ENCODE assay signal across 8 cellular contexts in the genomic region with DNA sequence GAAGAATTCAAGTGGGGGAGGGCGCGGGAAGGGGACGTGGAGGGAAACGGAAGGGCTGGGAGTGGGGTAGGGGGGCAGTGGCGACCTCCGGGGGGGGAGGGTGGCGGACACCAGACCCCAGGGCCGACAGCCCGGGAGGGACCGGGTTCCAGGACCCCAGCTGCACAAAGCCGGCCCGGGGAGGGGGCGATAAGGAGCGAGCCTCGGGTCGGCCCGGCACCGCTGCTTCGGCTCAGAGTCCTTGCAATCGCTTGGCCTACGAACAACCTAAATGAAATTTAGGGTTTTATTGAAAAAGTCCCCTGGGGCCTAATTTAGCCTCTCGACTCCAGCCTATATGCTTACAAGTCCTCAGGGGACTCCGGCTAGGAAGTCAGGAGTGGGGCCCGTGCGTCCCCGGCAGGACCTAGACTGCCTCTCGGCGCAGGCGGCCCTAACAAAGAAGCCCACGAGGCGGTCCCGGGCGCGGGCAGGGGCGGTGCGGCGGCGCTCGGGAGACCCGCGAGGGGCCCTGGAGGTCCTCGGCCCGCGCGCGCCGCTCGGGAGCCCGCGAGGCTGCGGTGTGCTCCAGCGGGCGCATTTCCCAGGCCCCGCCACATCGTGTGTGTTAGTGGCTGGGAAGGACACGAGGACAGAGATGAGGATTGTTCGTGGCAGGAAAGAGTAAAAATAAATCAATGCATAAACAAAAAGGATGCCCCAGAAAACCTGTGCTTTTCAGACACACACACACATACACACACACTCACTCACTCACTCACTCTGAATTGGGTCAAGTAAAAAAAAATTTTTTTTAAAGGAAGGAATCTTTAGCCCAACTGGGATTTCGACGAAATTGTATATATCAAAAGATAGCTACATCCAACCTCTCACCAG.
A peak's percentile ranks its signal among the peaks of the same experiment; 100 is the strongest.
DNase-seq lines count a peak whose midpoint lies in the region; ATAC-seq and TF ChIP-seq lines count a peak whose summit lies in the region.

No MANE protein-coding gene starts in this region.

- H3K27ac ChIP-seq in GM23248 (no peak overlapping the region), foreskin keratinocyte (no peak overlapping the region)

- peaks cover 12% of the 10 kb centered on the region for H3K4me1 Mint-ChIP-seq in activated CD4-positive, alpha-beta memory T cell treated with anti-CD3 and anti-CD28 coated beads, Interleukin-2, amount 10 ng/mL, durations not matched to agents 7 days and 5 days
- peaks cover 67% of the 10 kb centered on the region for H3K4me1 Mint-ChIP-seq in neural crest cell

- H3K9me3 ChIP-seq in GM23248 (ENCODE audit: low read depth), result no peaks in the 10 kb centered on the region

- TF ChIP-seq CTCF in foreskin keratinocyte (conservative IDR thresholded peaks at IDR 0.05), result no peak
- no peak for TF ChIP-seq CTCF in neural crest cell (conservative IDR thresholded peaks at IDR 0.05)

- H3K27me3 Mint-ChIP-seq in activated CD4-positive, alpha-beta memory T cell treated with anti-CD3 and anti-CD28 coated beads, Interleukin-2, amount 10 ng/mL, durations not matched to agents 7 days and 5 days, result peaks cover 50% of the 10 kb centered on the region
- H3K27me3 Mint-ChIP-seq in neural crest cell (ENCODE audit: low read depth), result no peaks in the 10 kb centered on the region

- H3K36me3 Mint-ChIP-seq in activated CD4-positive, alpha-beta memory T cell treated with anti-CD3 and anti-CD28 coated beads, Interleukin-2, amount 10 ng/mL, durations not matched to agents 7 days and 5 days (ENCODE audit: low read depth), result no peaks in the 10 kb centered on the region
- H3K36me3 Mint-ChIP-seq in neural crest cell (ENCODE audit: low read depth), result no peaks in the 10 kb centered on the region

- H3F3A ChIP-seq in GM23248 (ENCODE audit: insufficient read depth), result 0 out of 2 replicates have a peak, but pooled peaks cover 13% of the 10 kb centered on the region

- peaks cover 7% of the 10 kb centered on the region for H3K4me1 ChIP-seq in GM23248 (ENCODE audit: insufficient read depth)
- peaks cover 2% of the 10 kb centered on the region for H3K4me1 ChIP-seq in foreskin keratinocyte

- WGBS in GM23248 (ENCODE audit: low coverage in 1 of 2, low lambda C conversion rate in 2 of 2, missing lambda C conversion rate in 2 of 2), 2 experiments, result 15 to 23% methylated on average over 46 to 59 of the region's 59 CpGs

- peak overlapping the region; percentile 95 for H3K4me2 ChIP-seq in GM23248 (ENCODE audit: unreplicated experiment)

- no peak overlapping the region for H3K27ac Mint-ChIP-seq in activated CD4-positive, alpha-beta memory T cell treated with anti-CD3 and anti-CD28 coated beads, Interleukin-2, amount 10 ng/mL, durations not matched to agents 7 days and 5 days
- H3K27ac Mint-ChIP-seq in neural crest cell (ENCODE audit: unreplicated experiment), result peak overlapping the region; percentile 99

- ATAC-seq in foreskin keratinocyte, result peak; percentile 4
- ATAC-seq in GM21528 (IDR thresholded peaks at IDR 0.05; ENCODE audit: low FRiP score, unreplicated experiment), result no peak

- peak overlapping the region; percentile 79 for H3K4me3 ChIP-seq in GM23248

- H3K36me3 ChIP-seq in GM23248 (ENCODE audit: low read depth), result no peaks in the 10 kb centered on the region

- H3K79me2 ChIP-seq in GM23248 (ENCODE audit: insufficient read depth), result no peaks in the 10 kb centered on the region

- CTCF ChIA-PET in activated CD4-positive, alpha-beta memory T cell treated with anti-CD3 and anti-CD28 coated beads, Interleukin-2, amount 10 ng/mL, durations not matched to agents 7 days and 5 days (lab: Charles Lee), result interaction anchor here (0.7 to 1.9 kb wide), 2 partner anchors 314 to 518 kb away, joined by 3 to 5 read pairs; no protein-coding TSS in a partner anchor

- no peaks in the 10 kb centered on the region for H3K9me3 Mint-ChIP-seq in activated CD4-positive, alpha-beta memory T cell treated with anti-CD3 and anti-CD28 coated beads, Interleukin-2, amount 10 ng/mL, durations not matched to agents 7 days and 5 days
- no peaks in the 10 kb centered on the region for H3K9me3 Mint-ChIP-seq in neural crest cell

- H3K27me3 ChIP-seq in GM23248 (replicated peaks; ENCODE audit: insufficient read depth) (no peaks in the 10 kb centered on the region), foreskin keratinocyte (peaks cover 28% of the 10 kb centered on the region)

- H4K20me1 ChIP-seq in GM23248 (ENCODE audit: insufficient read depth), result no peaks in the 10 kb centered on the region

- H3K9me2 ChIP-seq in GM23248 (ENCODE audit: insufficient read depth), result no peaks in the 10 kb centered on the region

- DNase-seq in GM23248 (peak; percentile 50), foreskin keratinocyte (peak in 1 of 2 donors; percentile 3), neural crest cell (ENCODE audit: low read depth, low spot score) (peak; percentile 63), kidney tubule cell (ENCODE audit: low spot score) (no peak), NCI-H226 (no peak), NCI-H2107 (lab: John Stamatoyannopoulos, UW) (no peak)
- DNase-seq in activated CD4-positive, alpha-beta memory T cell treated with anti-CD3 and anti-CD28 coated beads, Interleukin-2, amount 10 ng/mL, durations not matched to agents 7 days and 5 days, result no peak

- in situ Hi-C loops in GM23248 (cut with MboI), result loop anchor here (10.0 to 25.0 kb wide), 2 partner anchors 419 to 527 kb away; a partner anchor contains a TSS

- POLR2A ChIA-PET in activated CD4-positive, alpha-beta memory T cell treated with anti-CD3 and anti-CD28 coated beads, Interleukin-2, amount 10 ng/mL, durations not matched to agents 7 days and 5 days (lab: Charles Lee), result no interaction called here

- peak overlapping the region; percentile 33 for H3K4me3 Mint-ChIP-seq in activated CD4-positive, alpha-beta memory T cell treated with anti-CD3 and anti-CD28 coated beads, Interleukin-2, amount 10 ng/mL, durations not matched to agents 7 days and 5 days
- H3K4me3 Mint-ChIP-seq in neural crest cell, result peak overlapping the region; percentile 86

- peak overlapping the region; percentile 84 for H3K9ac ChIP-seq in GM23248

- H2AFZ ChIP-seq in GM23248, result peak overlapping the region; percentile 95

Comparison
In these comparisons a context has a peak if more than half of its experiments do, and no peak if none do; other contexts are left out.
1. DNase-seq: peak in GM23248 (single experiment) and neural crest cell (single experiment); none in activated CD4-positive, alpha-beta memory T cell treated with anti-CD3 and anti-CD28 coated beads, Interleukin-2, amount 10 ng/mL, durations not matched to agents 7 days and 5 days (single experiment), kidney tubule cell (single experiment), NCI-H226 (single experiment) and NCI-H2107 (single experiment).